ENCODE assay signal across 8 cellular contexts in the genomic region with DNA sequence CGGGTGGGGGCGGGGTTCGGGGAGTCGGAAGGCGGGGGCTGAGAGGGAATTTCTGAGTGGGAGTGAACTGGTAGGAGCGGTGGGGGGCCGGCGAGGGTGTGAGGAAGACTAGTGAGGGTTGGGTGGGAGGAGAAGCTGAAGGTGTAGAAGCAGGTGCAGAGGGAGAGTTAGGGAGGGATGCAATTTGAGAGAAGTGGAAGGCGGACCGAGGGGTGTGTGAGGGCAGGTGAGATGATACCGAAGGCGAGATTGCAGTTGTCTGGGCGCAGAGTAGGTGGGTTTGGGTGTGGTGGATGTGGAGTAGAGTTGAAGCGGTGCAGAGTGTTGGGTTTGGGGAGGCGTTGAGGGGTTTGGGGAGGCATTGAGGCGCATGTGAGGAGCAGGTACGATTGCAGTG. TPM values are rescaled to one million over a fixed set of nuclear protein-coding genes. Genes with fewer than 3 reads are reported as not detected.
DNase-seq lines count a peak whose midpoint lies in the region; ATAC-seq, FAIRE-seq and TF ChIP-seq lines count a peak whose summit lies in the region.

No MANE protein-coding gene starts in this region.

- no peaks in the 10 kb centered on the region for H3K27me3 ChIP-seq in Peyer's patch
- H3K27me3 ChIP-seq in small intestine (ENCODE audit: control insufficient read depth in 2 of 2, insufficient read depth in 2 of 2, low read length in 2 of 2), result no peaks in the 10 kb centered on the region
- H3K27me3 ChIP-seq in adrenal gland, result no peaks in the 10 kb centered on the region

- TF ChIP-seq CTCF in Peyer's patch (IDR thresholded peaks at IDR 0.05) (no peak), fibroblast of villous mesenchyme (IDR thresholded peaks at IDR 0.05; ENCODE audit: insufficient read depth, low read depth, low read length) (no peak), adrenal gland (IDR thresholded peaks at IDR 0.05) (no peak)

- H3K36me3 ChIP-seq in Peyer's patch (no peaks in the 10 kb centered on the region), small intestine (ENCODE audit: control insufficient read depth in 2 of 2, insufficient read depth in 2 of 2, low read length in 2 of 2) (no peaks in the 10 kb centered on the region), adrenal gland (replicated peaks in 1 of 2) (no peaks in the 10 kb centered on the region)

- H3K27ac Mint-ChIP-seq in T-helper 2 cell treated with Interferon-gamma antibody and Interleukin-4, amounts not matched to agents 5 μg/mL and 100 μg/mL, for 36 hours, result peak overlapping the region; percentile 98

- H3K4me1 ChIP-seq in Peyer's patch (peaks cover 4 to 32% (median 7%) of the 10 kb centered on the region in 4 donors), small intestine (ENCODE audit: control insufficient read depth in 2 of 2, insufficient read depth in 1 of 2, low read depth in 1 of 2, low read length in 1 of 2) (peaks cover 0 to 5% of the 10 kb centered on the region in 2 donors), adrenal gland (replicated peaks in 1 of 2) (peaks cover 10 to 37% of the 10 kb centered on the region in 2 donors)

- H3K27me3 Mint-ChIP-seq in T-helper 2 cell treated with Interferon-gamma antibody and Interleukin-4, amounts not matched to agents 5 μg/mL and 100 μg/mL, for 36 hours (ENCODE audit: low read depth), result no peaks in the 10 kb centered on the region

- no peaks in the 10 kb centered on the region for H3K9me3 Mint-ChIP-seq in T-helper 2 cell treated with Interferon-gamma antibody and Interleukin-4, amounts not matched to agents 5 μg/mL and 100 μg/mL, for 36 hours

- TF ChIP-seq POLR2A in Peyer's patch (IDR thresholded peaks at IDR 0.05) (no peak), adrenal gland (IDR thresholded peaks at IDR 0.05) (no peak)

- no peak for FAIRE-seq in small intestine (lab: Jason Lieb, UNC)

- DNase-seq in T-helper 2 cell treated with Interferon-gamma antibody and Interleukin-4, amounts not matched to agents 5 μg/mL and 100 μg/mL, for 36 hours (ENCODE audit: low spot score), result no peak
- DNase-seq in T-helper 2 cell, result no peak
- no peak for DNase-seq in Peyer's patch
- no peak for DNase-seq in fibroblast of villous mesenchyme (ENCODE audit: low read depth)
- DNase-seq in small intestine, result no peak
- no peak for DNase-seq in HuH-7 (ENCODE audit: low spot score)
- DNase-seq in adrenal gland, result no peak

- peak overlapping the region; percentile 58 to 94 (median 86) for H3K4me3 ChIP-seq in Peyer's patch
- peak overlapping the region; percentile 79 for H3K4me3 ChIP-seq in fibroblast of villous mesenchyme (ENCODE audit: low read depth, low read length)
- peak overlapping the region; percentile 26 to 90 for H3K4me3 ChIP-seq in small intestine (ENCODE audit: low read depth in 1 of 2, low read length in 2 of 2)
- peak overlapping the region in 2 of 4 donors; percentile 79 to 83 for H3K4me3 ChIP-seq in adrenal gland

- intact Hi-C loops in adrenal gland (cut with DNase I), result no loop called here

- peaks cover 56% of the 10 kb centered on the region for H3K4me1 Mint-ChIP-seq in T-helper 2 cell treated with Interferon-gamma antibody and Interleukin-4, amounts not matched to agents 5 μg/mL and 100 μg/mL, for 36 hours (ENCODE audit: low read depth)

- peaks cover 11% of the 10 kb centered on the region for H3K36me3 Mint-ChIP-seq in T-helper 2 cell treated with Interferon-gamma antibody and Interleukin-4, amounts not matched to agents 5 μg/mL and 100 μg/mL, for 36 hours (ENCODE audit: low read depth)

- WGBS in small intestine, 3 donors, result 2 to 5% (median 3%) methylated on average over 16 to 17 of the region's 17 CpGs
- WGBS in adrenal gland, 4 donors, result 1 to 8% (median 5%) methylated on average over 17 of the region's 17 CpGs

- H3K27ac ChIP-seq in Peyer's patch, result peak overlapping the region in 3 of 4 donors; percentile 96 to 100 (median 98)
- peak overlapping the region; percentile 0 to 61 for H3K27ac ChIP-seq in small intestine (ENCODE audit: low read depth in 1 of 2, low read length in 1 of 2)
- peak overlapping the region in 2 of 5 donors; percentile 94 to 99 for H3K27ac ChIP-seq in adrenal gland

- H3K4me3 Mint-ChIP-seq in T-helper 2 cell treated with Interferon-gamma antibody and Interleukin-4, amounts not matched to agents 5 μg/mL and 100 μg/mL, for 36 hours, result peak overlapping the region; percentile 92

- no peaks in the 10 kb centered on the region for H3K9me3 ChIP-seq in Peyer's patch
- H3K9me3 ChIP-seq in small intestine (ENCODE audit: control insufficient read depth, low read depth), result no peaks in the 10 kb centered on the region
- no peaks in the 10 kb centered on the region for H3K9me3 ChIP-seq in adrenal gland (replicated peaks in 1 of 3)

- ATAC-seq in HG02678 (IDR thresholded peaks at IDR 0.05; ENCODE audit: unreplicated experiment), result no peak

RNA-seq across cellular contexts. Expression of gene KAT6B, which starts 0.6 kb away (rescaled TPM):
- total RNA-seq in Peyer's patch (10 to 100 TPM; 45.4 to 94.9 (median 62.9) TPM), fibroblast of villous mesenchyme (25.4 and 26.3 TPM in 2 replicates), adrenal gland (10 to 100 TPM; 18.6 to 50.2 (median 31.2) TPM)
- polyA plus RNA-seq in small intestine (1 to 10 TPM; 4.6 to 6.4 (median 5.4) TPM), adrenal gland (10 to 100 TPM in 2 of 3 donors, 1 to 10 TPM in 1; 6.0 to 15.0 (median 14.6) TPM)
